Comparison of ENCODE assay signal across 9 cellular contexts in genomic region chr1:87644500-87645245, GRCh38.
DNase-seq lines count a peak whose midpoint lies in the region; ATAC-seq and TF ChIP-seq lines count a peak whose summit lies in the region.
"Had no signal": no experiment of that assay in that cellular context is flagged by ENCODE, and none has a peak within 500 bp of the region (broad histone marks: within the 10 kb centered on the region; RNA-seq: fewer than 3 reads in every experiment).

No MANE protein-coding gene starts in this region.

- H2BK5ac ChIP-seq in IMR-90 (ENCODE audit: low read depth, low read length, poor library complexity, severe bottlenecking): no peak overlapping the region

- TF ChIP-seq POLR2A in IMR-90 (IDR thresholded peaks at IDR 0.05; ENCODE audit: low read depth, low read length): no peak

- H2BK20ac ChIP-seq in IMR-90 (ENCODE audit: low read depth, low read length): no peak overlapping the region

- no peak overlapping the region for H2BK15ac ChIP-seq in IMR-90 (ENCODE audit: low read depth, low read length)

- no peak overlapping the region for H2AK9ac ChIP-seq in IMR-90 (replicated peaks; ENCODE audit: low read depth, low read length, poor library complexity)

- H3K27me3 ChIP-seq in BLaER1 treated with 17β-estradiol and CSF1 and Interleukin-3, amounts not matched to agents 10 nM and 100 nM: no peaks in the 10 kb centered on the region
- H3K27me3 ChIP-seq in IMR-90 (ENCODE audit: control insufficient read depth, insufficient read depth, low read length) (no peaks in the 10 kb centered on the region), brain microvascular endothelial cell (replicated peaks) (no peaks in the 10 kb centered on the region), aorta (ENCODE audit: control insufficient read depth in 1 of 2, insufficient read depth in 2 of 2, low read length in 1 of 2) (no peaks in the 10 kb centered on the region)

- WGBS in IMR-90 (ENCODE audit: extremely low coverage in 2 of 2, insufficient read length in 1 of 2), 2 experiments: no CpG with 5 or more reads among the region's 8 CpGs
- WGBS in aorta, 2 donors: 41 to 46% methylated on average over 8 of the region's 8 CpGs

- H2BK120ac ChIP-seq in IMR-90 (ENCODE audit: low read depth, low read length): no peak overlapping the region

- peak overlapping the region in 2 of 11 experiments; percentile 49 to 58; a peak in 4 of 22 replicates for H3K27ac ChIP-seq in BLaER1 treated with 17β-estradiol and CSF1 and Interleukin-3, amounts not matched to agents 10 nM and 100 nM
- H3K27ac ChIP-seq in IMR-90 (ENCODE audit: insufficient read depth, low read length) (no peak overlapping the region), brain microvascular endothelial cell (no peak overlapping the region), aorta (ENCODE audit: low read depth in 1 of 2, low read length in 2 of 2) (peak overlapping the region in 1 of 2 donors; percentile 40)

- no peak overlapping the region for H3K14ac ChIP-seq in IMR-90 (replicated peaks; ENCODE audit: low read depth, low read length)

- dilution Hi-C loops in IMR-90 (cut with HindIII; ENCODE audit: low sequenced_read_pairs, unreplicated experiment): no loop called here

- no peaks in the 10 kb centered on the region for H3K9me3 ChIP-seq in BLaER1 treated with 17β-estradiol and CSF1 and Interleukin-3, amounts not matched to agents 10 nM and 100 nM (replicated peaks in 1 of 11)
- H3K9me3 ChIP-seq in IMR-90 (ENCODE audit: control insufficient read depth, insufficient read depth, low read length) (no peaks in the 10 kb centered on the region), aorta (ENCODE audit: control insufficient read depth, low read length) (no peaks in the 10 kb centered on the region)

- ATAC-seq in IMR-90 (ENCODE audit: low read depth): no peak
- ATAC-seq in GM19467 (IDR thresholded peaks at IDR 0.05; ENCODE audit: unreplicated experiment): no peak
- no peak for ATAC-seq in aorta (ENCODE audit: low FRiP score)
- ATAC-seq in GM19463 (IDR thresholded peaks at IDR 0.05; ENCODE audit: unreplicated experiment): no peak
- ATAC-seq: Panc1 had no signal

- no peak overlapping the region for H3K4ac ChIP-seq in IMR-90 (ENCODE audit: low read depth, low read length)

- intact Hi-C loops in IMR-90 (cut with micrococcal nuclease) (no loop called here), aorta (cut with DNase I) (no loop called here)

- CTCF ChIA-PET in IMR-90 (lab: Yijun Ruan, JAX): interaction anchor here (0.5 kb wide), 1 partner anchor 534 kb away, joined by 3 read pairs; no protein-coding TSS in a partner anchor

- BruUV-seq in IMR-90 (replicated peaks; lab: Mats Ljungman, UMichigan): no TSS peak

- TF ChIP-seq RAD21 in IMR-90 (IDR thresholded peaks at IDR 0.05; ENCODE audit: low read length): no peak

- no peaks in the 10 kb centered on the region for H4K20me1 ChIP-seq in BLaER1 treated with 17β-estradiol and CSF1 and Interleukin-3, amounts not matched to agents 10 nM and 100 nM
- H4K20me1 ChIP-seq in IMR-90 (ENCODE audit: insufficient read depth, low read length): no peaks in the 10 kb centered on the region

- H3K79me1 ChIP-seq in IMR-90 (ENCODE audit: low read depth in 1 of 2, low read length in 2 of 2): no peaks in the 10 kb centered on the region

- no peak overlapping the region for H3K23ac ChIP-seq in IMR-90 (ENCODE audit: low read depth, low read length)

- H2AFZ ChIP-seq in IMR-90 (replicated peaks; ENCODE audit: low read length, poor library complexity): no peak overlapping the region

- peaks cover 7 to 28% (median 11%) of the 10 kb centered on the region in 10 experiments; a peak in 13 of 20 replicates for H3K4me1 ChIP-seq in BLaER1 treated with 17β-estradiol and CSF1 and Interleukin-3, amounts not matched to agents 10 nM and 100 nM
- H3K4me1 ChIP-seq in IMR-90 (ENCODE audit: control insufficient read depth, insufficient read depth, low read length) (no peaks in the 10 kb centered on the region), aorta (ENCODE audit: control insufficient read depth in 1 of 2, insufficient read depth in 2 of 2, low read length in 2 of 2) (peaks cover 0 to 3% of the 10 kb centered on the region in 2 donors)

- H4K8ac ChIP-seq in IMR-90 (ENCODE audit: low read depth in 2 of 2, low read length in 2 of 2): no peak overlapping the region

- no peak overlapping the region for H3K4me3 ChIP-seq in BLaER1 treated with 17β-estradiol and CSF1 and Interleukin-3, amounts not matched to agents 10 nM and 100 nM
- H3K4me3 ChIP-seq in IMR-90 (ENCODE audit: insufficient read depth, low read depth, low read length) (no peak overlapping the region), brain microvascular endothelial cell (ENCODE audit: low read depth, low read length) (no peak overlapping the region), aorta (ENCODE audit: low read length in 2 of 2) (no peak overlapping the region)

- H4K5ac ChIP-seq in IMR-90 (ENCODE audit: low read depth, low read length): no peak overlapping the region

- H3K9me1 ChIP-seq in IMR-90 (ENCODE audit: insufficient read depth, low read length): no peaks in the 10 kb centered on the region

- H3K56ac ChIP-seq in IMR-90 (ENCODE audit: extremely low read depth, insufficient read depth, low read length): no peak overlapping the region

- H3K36me3 ChIP-seq in BLaER1 treated with 17β-estradiol and CSF1 and Interleukin-3, amounts not matched to agents 10 nM and 100 nM: no peaks in the 10 kb centered on the region
- H3K36me3 ChIP-seq in IMR-90 (ENCODE audit: control insufficient read depth, insufficient read depth, low read length) (no peaks in the 10 kb centered on the region), brain microvascular endothelial cell (replicated peaks) (no peaks in the 10 kb centered on the region), aorta (ENCODE audit: control insufficient read depth in 1 of 2, insufficient read depth in 2 of 2, low read length in 1 of 2) (no peaks in the 10 kb centered on the region)

- H3K9ac ChIP-seq in BLaER1 treated with 17β-estradiol and CSF1 and Interleukin-3, amounts not matched to agents 10 nM and 100 nM: no peak overlapping the region
- H3K9ac ChIP-seq in IMR-90 (ENCODE audit: low read depth, low read length): no peak overlapping the region

- H3K18ac ChIP-seq in IMR-90 (ENCODE audit: low read depth, low read length): no peak overlapping the region

- H2AK5ac ChIP-seq in IMR-90 (ENCODE audit: low read depth, low read length): no peak overlapping the region

- TF ChIP-seq CTCF in IMR-90 (conservative IDR thresholded peaks at IDR 0.05; ENCODE audit: low read depth, low read length): no peak
- no peak for TF ChIP-seq CTCF in brain microvascular endothelial cell (IDR thresholded peaks at IDR 0.05; ENCODE audit: low read depth, low read length, missing control alignments)

- POLR2A ChIA-PET in IMR-90 (lab: Charles Lee; ENCODE audit: unreplicated experiment): no interaction called here

- peak overlapping the region in 8 of 11 experiments; percentile 1 to 56 (median 26); a peak in 10 of 22 replicates for H3K4me2 ChIP-seq in BLaER1 treated with 17β-estradiol and CSF1 and Interleukin-3, amounts not matched to agents 10 nM and 100 nM
- no peak overlapping the region for H3K4me2 ChIP-seq in IMR-90 (ENCODE audit: low read depth, low read length)

- H4K91ac ChIP-seq in IMR-90 (ENCODE audit: insufficient read depth, low read depth, low read length): no peak overlapping the region

- DNase-seq in IMR-90 (peak; percentile 71), brain microvascular endothelial cell (peak; percentile 15), myocyte (ENCODE audit: low read depth) (peak; percentile 63), aorta (no peak), islet precursor cell (no peak)

- in situ Hi-C loops in IMR-90 (cut with MboI; ENCODE audit: low sequenced_read_pairs): no loop called here
- in situ Hi-C loops in brain microvascular endothelial cell (cut with HindIII; ENCODE audit: low pct_ligation_motif_present, low sequenced_read_pairs): no loop called here

TF ChIP-seq in IMR-90, 13 proteins besides CTCF, POLR2A, EP300 and RAD21:
- no peak for TF ChIP-seq RFX5 (IDR thresholded peaks at IDR 0.05; ENCODE audit: low read depth, low read length)
- TF ChIP-seq CEBPB (IDR thresholded peaks at IDR 0.05; ENCODE audit: low read depth, low read length): peak; percentile 25; the same call in 1 of the 2 replicates

Comparison
In these comparisons a context has a peak if more than half of its experiments do, and no peak if none do; other contexts are left out.
1. DNase-seq: peak in IMR-90 (single experiment), brain microvascular endothelial cell (single experiment) and myocyte (single experiment); none in aorta (0 of 2) and islet precursor cell (single experiment).